ENCODE assay signal across 21 cellular contexts in the genomic region with DNA sequence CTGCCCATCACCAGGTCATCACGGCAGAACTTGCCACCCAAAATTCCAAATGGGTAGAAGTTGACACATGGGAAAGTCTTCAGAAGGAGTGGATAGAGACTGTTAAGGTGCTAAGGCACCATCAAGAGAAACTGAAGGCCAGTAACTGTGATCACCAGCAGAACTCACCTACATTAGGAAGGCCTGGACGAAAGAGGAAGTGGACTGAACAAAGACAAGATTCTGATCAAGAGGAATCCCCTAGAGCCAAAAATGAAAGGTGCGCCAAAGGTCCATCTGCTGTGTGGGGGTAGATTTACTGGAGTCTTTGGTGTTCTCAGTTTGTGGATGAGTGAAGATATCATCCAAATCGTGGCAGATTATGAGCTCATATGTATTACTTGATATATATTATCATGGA. TPM values are rescaled to one million over a fixed set of nuclear protein-coding genes. Genes with fewer than 3 reads are reported as not detected.
A peak's percentile ranks its signal among the peaks of the same experiment; 100 is the strongest.
DNase-seq lines count a peak whose midpoint lies in the region; ATAC-seq, FAIRE-seq and TF ChIP-seq lines count a peak whose summit lies in the region.
"Had no signal": no experiment of that assay in that cellular context is flagged by ENCODE, and none has a peak within 500 bp of the region (broad histone marks: within the 10 kb centered on the region; RNA-seq: fewer than 3 reads in every experiment).

No MANE protein-coding gene starts in this region.

- intact Hi-C loops in K562 (cut with micrococcal nuclease), result no loop called here

- H4K20me1 ChIP-seq in K562 (replicated peaks; ENCODE audit: control insufficient read depth, insufficient read depth, low read length), result no peaks in the 10 kb centered on the region
- no peaks in the 10 kb centered on the region for H4K20me1 ChIP-seq in smooth muscle cell (ENCODE audit: low read depth)

- H3K9ac ChIP-seq in K562 (ENCODE audit: insufficient read depth in 1 of 2, low read depth in 2 of 2, low read length in 2 of 2) (no peak overlapping the region), smooth muscle cell (ENCODE audit: low read depth) (no peak overlapping the region)

- TF ChIP-seq POLR2A in K562 (conservative IDR thresholded peaks at IDR 0.05), result no peak

- H3K27me3 Mint-ChIP-seq in stimulated activated naive CD8-positive, alpha-beta T cell treated with anti-CD3 and anti-CD28 coated beads, Interleukin-15, amount 100 ng/mL, for 72 hours, result no peaks in the 10 kb centered on the region
- H3K27me3 Mint-ChIP-seq: CD4-positive, alpha-beta memory T cell had no signal

- no peak overlapping the region for H3K27ac Mint-ChIP-seq in stimulated activated naive CD8-positive, alpha-beta T cell treated with anti-CD3 and anti-CD28 coated beads, Interleukin-15, amount 100 ng/mL, for 72 hours
- H3K27ac Mint-ChIP-seq: CD4-positive, alpha-beta memory T cell had no signal

- H3K36me3 ChIP-seq in K562 (ENCODE audit: control insufficient read depth, insufficient read depth, low read length), result no peaks in the 10 kb centered on the region
- no peaks in the 10 kb centered on the region for H3K36me3 ChIP-seq in smooth muscle cell (ENCODE audit: low read depth)
- H3K36me3 ChIP-seq: SJCRH30 had no signal

- peaks cover 0 to 7% of the 10 kb centered on the region in 2 donors for H3K9me3 Mint-ChIP-seq in stimulated activated naive CD8-positive, alpha-beta T cell treated with anti-CD3 and anti-CD28 coated beads, Interleukin-15, amount 100 ng/mL, for 72 hours

- H3F3A ChIP-seq in smooth muscle cell (ENCODE audit: low read depth), result peaks cover 7% of the 10 kb centered on the region

- peaks cover 9% of the 10 kb centered on the region for H3K4me1 Mint-ChIP-seq in stimulated activated naive CD8-positive, alpha-beta T cell treated with anti-CD3 and anti-CD28 coated beads, Interleukin-15, amount 100 ng/mL, for 72 hours

- no peak for TF ChIP-seq EP300 in K562 (IDR thresholded peaks at IDR 0.05; ENCODE audit: low read length)

- TF ChIP-seq CTCF in K562 (IDR thresholded peaks at IDR 0.05 in 2 of 3, conservative IDR thresholded peaks at IDR 0.05 in 1 of 3; ENCODE audit: insufficient read depth in 2 of 3, low read depth in 1 of 3, low read length in 3 of 3), result no peak
- no peak for TF ChIP-seq CTCF in smooth muscle cell (IDR thresholded peaks at IDR 0.05; ENCODE audit: borderline replicate concordance, insufficient read depth, poor library complexity, severe bottlenecking)

- WGBS in K562 (ENCODE audit: insufficient coverage, low coverage, missing lambda C conversion rate), result 0% methylated on average over 3 of the region's 4 CpGs
- WGBS in smooth muscle cell (ENCODE audit: low lambda C conversion rate), result 95% methylated on average over 4 of the region's 4 CpGs

- H3K27me3 ChIP-seq in K562 (ENCODE audit: control insufficient read depth in 2 of 2, insufficient read depth in 2 of 2, low read length in 2 of 2) (no peaks in the 10 kb centered on the region), smooth muscle cell (ENCODE audit: low read depth) (no peaks in the 10 kb centered on the region)
- H3K27me3 ChIP-seq: SJCRH30 had no signal

- H3K9me3 ChIP-seq in K562 (replicated peaks; ENCODE audit: control insufficient read depth, insufficient read depth, low read depth, low read length) (no peaks in the 10 kb centered on the region), smooth muscle cell (replicated peaks; ENCODE audit: low read depth) (no peaks in the 10 kb centered on the region)
- H3K9me3 ChIP-seq: SJCRH30 had no signal

- H2AFZ ChIP-seq in K562 (ENCODE audit: low read depth, low read length), result no peak overlapping the region
- H2AFZ ChIP-seq in smooth muscle cell (ENCODE audit: low read depth), result no peak overlapping the region
- H2AFZ ChIP-seq: PC-9 had no signal

- H3K4me2 ChIP-seq in K562 (ENCODE audit: insufficient read depth, low read length), result no peak overlapping the region
- peak overlapping the region; percentile 67 for H3K4me2 ChIP-seq in smooth muscle cell
- H3K4me2 ChIP-seq: PC-9 had no signal

- H3K4me3 Mint-ChIP-seq in stimulated activated naive CD8-positive, alpha-beta T cell treated with anti-CD3 and anti-CD28 coated beads, Interleukin-15, amount 100 ng/mL, for 72 hours, result no peak overlapping the region
- H3K4me3 Mint-ChIP-seq: CD4-positive, alpha-beta memory T cell had no signal

- no peaks in the 10 kb centered on the region for H3K79me2 ChIP-seq in K562 (ENCODE audit: control insufficient read depth, insufficient read depth, low read length)
- H3K79me2 ChIP-seq in smooth muscle cell (ENCODE audit: low read depth), result no peaks in the 10 kb centered on the region

- no peak overlapping the region for H3K4me3 ChIP-seq in K562
- H3K4me3 ChIP-seq in smooth muscle cell, result no peak overlapping the region
- H3K4me3 ChIP-seq: PC-9, SJCRH30 had no signal

- no TSS peak for BruUV-seq in K562 (replicated peaks; lab: Mats Ljungman, UMichigan)

- TF ChIP-seq RAD21 in K562 (CRISPR knock-in tag; conservative IDR thresholded peaks at IDR 0.05 in 1 of 2, IDR thresholded peaks at IDR 0.05 in 1 of 2), result no peak

- no peaks in the 10 kb centered on the region for H3K9me1 ChIP-seq in K562 (ENCODE audit: control insufficient read depth, insufficient read depth, low read length)

- CTCF ChIA-PET in K562 (lab: Yijun Ruan, JAX; ENCODE audit: low intra/inter-chr PET ratio), result no interaction called here

- H3K27ac ChIP-seq in K562 (ENCODE audit: extremely low read depth, low read depth, low read length), result no peak overlapping the region
- H3K27ac ChIP-seq in smooth muscle cell (ENCODE audit: low read depth), result no peak overlapping the region
- H3K27ac ChIP-seq: PC-9, SJCRH30 had no signal

- in situ Hi-C loops in K562 (cut with MboI), result no loop called here

- FAIRE-seq in K562 (lab: Jason Lieb, UNC), result no peak
- FAIRE-seq: G401.6 had no signal

- no peak for DNase-seq in K562 (ENCODE audit: extremely low read depth in 1 of 4, low spot score in 3 of 4)
- DNase-seq in smooth muscle cell (lab: John Stamatoyannopoulos, UW; ENCODE audit: unreplicated experiment), result no peak
- DNase-seq in stimulated activated naive CD8-positive, alpha-beta T cell treated with anti-CD3 and anti-CD28 coated beads, Interleukin-15, amount 100 ng/mL, for 72 hours, result no peak
- DNase-seq: C1 segment of cervical spinal cord; CD4-positive, alpha-beta memory T cell; COR-L47; NCI-H2029; NCI-H446; NCI-H524 treated with DMSO at 0.1 percent for 48 hours; NCI-H774; PC-9; SJCRH30; T-helper 2 cell had no signal

- no peaks in the 10 kb centered on the region for H3K4me1 ChIP-seq in K562 (replicated peaks in 1 of 2; ENCODE audit: control insufficient read depth in 2 of 2, insufficient read depth in 2 of 2, low read length in 2 of 2)
- H3K4me1 ChIP-seq in smooth muscle cell (ENCODE audit: low read depth), result no peaks in the 10 kb centered on the region
- H3K4me1 ChIP-seq: SJCRH30 had no signal

- peak; percentile 72 for ATAC-seq in GM18868 (IDR thresholded peaks at IDR 0.05; ENCODE audit: unreplicated experiment)
- ATAC-seq in HG02852 (IDR thresholded peaks at IDR 0.05; ENCODE audit: unreplicated experiment), result peak; percentile 67
- no peak for ATAC-seq in K562
- ATAC-seq in HG03342 (IDR thresholded peaks at IDR 0.05; ENCODE audit: unreplicated experiment), result no peak
- no peak for ATAC-seq in GM19351 (IDR thresholded peaks at IDR 0.05; ENCODE audit: unreplicated experiment)
- ATAC-seq in stimulated activated naive CD8-positive, alpha-beta T cell treated with anti-CD3 and anti-CD28 coated beads, Interleukin-15, amount 100 ng/mL, for 72 hours, result no peak
- ATAC-seq: HCT116, Right ventricle myocardium inferior, SK-N-SH treated with all-trans-retinoic acid at 6 μM for 48 hours had no signal

- POLR2A ChIA-PET in K562 (lab: Yijun Ruan, JAX), result no interaction called here

TF ChIP-seq in K562, 482 proteins besides CTCF, POLR2A, EP300 and RAD21:
- TF ChIP-seq ZNF263 (CRISPR knock-in tag; IDR thresholded peaks at IDR 0.05; ENCODE audit: borderline replicate concordance) (no peak), SPI1 (IDR thresholded peaks at IDR 0.05; ENCODE audit: borderline replicate concordance, low read depth, low read length) (0 out of 2 replicates have a peak, but pooled peaks have one; percentile 36)

RNA-seq across cellular contexts. Expression of gene P3H2, which starts 46.3 kb away (rescaled TPM):
- total RNA-seq in K562 (2011; cell fraction: chromatin; rRNA removed; ENCODE audit: low replicate concordance), result not detected in 2 replicates
- not detected in 2 replicates for total RNA-seq in K562 (2011; cell fraction: nucleolus; rRNA removed)
- not detected in 2 replicates for total RNA-seq in K562 (2011; cell fraction: nucleoplasm; rRNA removed)
- not detected in 2 replicates for total RNA-seq in K562 (2014; rRNA removed)
- total RNA-seq in K562 (2014; rRNA removed; fragmentation: Illumina TruSeq; extraction: Trizol), result not detected in 2 replicates
- not detected in 2 replicates for total RNA-seq in K562 (2015; rRNA removed; fragmentation: Illumina TruSeq; extraction: Trizol)
- 0.22 and 0.40 TPM in 2 replicates for total RNA-seq in K562 (2021)
- polyA plus RNA-seq in K562 (2011; rRNA removed), result 0.26 TPM in 1 of 2 replicates, not detected in the other
- polyA plus RNA-seq in K562 (2011; cell fraction: cytosol; rRNA removed), result not detected in 2 replicates
- not detected in 2 replicates for polyA plus RNA-seq in K562 (2011; cell fraction: nucleus; rRNA removed)
- not detected in 2 replicates for polyA plus RNA-seq in K562 (2012)
- polyA plus RNA-seq in K562 (2014; fragmentation: Illumina TruSeq; extraction: Trizol), result not detected in 2 replicates
- polyA plus RNA-seq in K562 (2014; fragmentation: Nextera tagmentation; extraction: Ambion mirVana), result not detected
- polyA plus RNA-seq in K562 (2014; rRNA removed), result 0.04 TPM in 1 of 2 replicates, not detected in the other
- polyA minus RNA-seq in K562 (2011; rRNA and poly(A)+ RNA removed), result not detected in 2 replicates
- polyA minus RNA-seq in K562 (2011; cell fraction: cytosol; rRNA and poly(A)+ RNA removed), result not detected in 2 replicates
- polyA minus RNA-seq in K562 (2011; cell fraction: nucleus; rRNA and poly(A)+ RNA removed), result not detected in 2 replicates
- total RNA-seq in smooth muscle cell, result 27.3 and 42.6 TPM in 2 replicates
- 6.5 and 9.8 TPM in 2 replicates for polyA plus RNA-seq in smooth muscle cell
- total RNA-seq: CD4-positive, alpha-beta memory T cell had no signal
- polyA plus RNA-seq: CD4-positive, alpha-beta memory T cell had no signal

Comparison
In these comparisons a context has a peak if more than half of its experiments do, and no peak if none do; other contexts are left out.
1. ATAC-seq: peak in GM18868 (single experiment) and HG02852 (single experiment); none in K562 (single experiment), HG03342 (single experiment), GM19351 (single experiment) and stimulated activated naive CD8-positive, alpha-beta T cell treated with anti-CD3 and anti-CD28 coated beads, Interleukin-15, amount 100 ng/mL, for 72 hours (single experiment).
2. RNA of gene P3H2, which starts 46.3 kb away (total RNA-seq): 27.3 to 42.6 TPM in smooth muscle cell; 0.22 to 0.40 TPM in K562; every median in the first group is over 10 times any median in the second.